In genomic region chr21:41941941-41942340, GRCh38 we compare ENCODE assay signal across 22 cellular contexts. TPM values are rescaled to one million over a fixed set of nuclear protein-coding genes. Genes with fewer than 3 reads are reported as not detected.
A peak's percentile ranks its signal among the peaks of the same experiment; 100 is the strongest.
DNase-seq lines count a peak whose midpoint lies in the region; ATAC-seq and TF ChIP-seq lines count a peak whose summit lies in the region.
"Had no signal": no experiment of that assay in that cellular context is flagged by ENCODE, and none has a peak within 500 bp of the region (broad histone marks: within the 10 kb centered on the region; RNA-seq: fewer than 3 reads in every experiment).

No MANE protein-coding gene starts in this region.

- H3K4me1 ChIP-seq in iPS-15b (ENCODE audit: control insufficient read depth, insufficient read depth, low read length): no peaks in the 10 kb centered on the region
- H3K4me1 ChIP-seq: A549, BE2C had no signal

- H3K4me3 ChIP-seq in iPS-15b (ENCODE audit: low read depth, low read length): no peak overlapping the region
- H3K4me3 ChIP-seq: A549; BLaER1 treated with 17β-estradiol and CSF1 and Interleukin-3, amounts not matched to agents 10 nM and 100 nM; GM12878; GM23248 had no signal

- intact Hi-C loops in posterior vena cava (cut with DNase I): no loop called here

- H3K9me3 ChIP-seq in iPS-15b (ENCODE audit: control insufficient read depth, insufficient read depth, low read length): no peaks in the 10 kb centered on the region
- H3K9me3 ChIP-seq: A549, BE2C had no signal

- no peaks in the 10 kb centered on the region for H3K36me3 ChIP-seq in iPS-15b (ENCODE audit: control insufficient read depth, insufficient read depth, low read length)
- H3K36me3 ChIP-seq: BE2C had no signal

- no peak for TF ChIP-seq CTCF in RWPE1 (conservative IDR thresholded peaks at IDR 0.05; ENCODE audit: low read depth)

- H3K27ac ChIP-seq in RWPE1: peak overlapping the region; percentile 8; the same call in 1 of the 2 replicates
- H3K27ac ChIP-seq: A549; BLaER1 treated with 17β-estradiol and CSF1 and Interleukin-3, amounts not matched to agents 10 nM and 100 nM; GM23248 had no signal

- no peaks in the 10 kb centered on the region for H3K27me3 ChIP-seq in iPS-15b (ENCODE audit: control insufficient read depth, insufficient read depth, low read length)
- H3K27me3 ChIP-seq: BLaER1 treated with 17β-estradiol and CSF1 and Interleukin-3, amounts not matched to agents 10 nM and 100 nM had no signal

- ATAC-seq in HG02870 (IDR thresholded peaks at IDR 0.05; ENCODE audit: unreplicated experiment): no peak
- ATAC-seq: A549, GM12878 had no signal

- CTCF ChIA-PET in RWPE1 (lab: Yijun Ruan, JAX): interaction anchor here (0.7 kb wide), 1 partner anchor 175 kb away, joined by 4 read pairs; no protein-coding TSS in a partner anchor

- H3K9ac ChIP-seq in iPS-15b (ENCODE audit: low read depth, low read length): peak overlapping the region; percentile 8
- H3K9ac ChIP-seq: BLaER1 treated with 17β-estradiol and CSF1 and Interleukin-3, amounts not matched to agents 10 nM and 100 nM; GM23248 had no signal

- DNase-seq in RWPE1 (ENCODE audit: low spot score) (no peak), posterior vena cava (ENCODE audit: low spot score) (peak; percentile 48), NCI-H2081 (lab: John Stamatoyannopoulos, UW) (no peak), midbrain (lab: John Stamatoyannopoulos, UW) (no peak)
- DNase-seq: 8988T; ACHN; AML-193; BE2C; CD4-positive, alpha-beta T cell; CD8-positive, alpha-beta memory T cell; DMS 273 treated with DMSO at 0.1 percent for 48 hours; DMS79; EL; GDM1; GM23248; H7; HCEC 1CT had no signal

- POLR2A ChIA-PET in RWPE1 (lab: Yijun Ruan, JAX; ENCODE audit: low non-redundant PET): no interaction called here

RNA-seq across cellular contexts. Expression of gene C2CD2, which starts 11.9 kb away (rescaled TPM):
- 10 to 100 TPM; 28.0 to 43.1 TPM for total RNA-seq in posterior vena cava
